ENCODE assay signal across 26 cellular contexts in genomic region chr11:45902452-45903380, GRCh38. TPM values are rescaled to one million over a fixed set of nuclear protein-coding genes. Genes with fewer than 3 reads are reported as not detected.
"Had no signal": no experiment of that assay in that cellular context is flagged by ENCODE, and none has a peak within 500 bp of the region (broad histone marks: within the 10 kb centered on the region; RNA-seq: fewer than 3 reads in every experiment).

No MANE protein-coding gene starts in this region.

- H3K9me3 ChIP-seq: ascending aorta, body of pancreas had no signal

- H3K27me3 ChIP-seq: ascending aorta, body of pancreas had no signal

- H3K4me3 ChIP-seq: ascending aorta, body of pancreas had no signal

- DNase-seq: activated CD4-positive, alpha-beta T cell treated with anti-CD3 and anti-CD28 coated beads for 48 hours; activated CD4-positive, alpha-beta T cell treated with anti-CD3 and anti-CD28 coated beads, Interleukin-2, amount 50 U/mL, for 4 hours; activated CD4-positive, CD25-positive, alpha-beta regulatory T cell treated with anti-CD3 and anti-CD28 coated beads, Interleukin-2, amount 50 U/mL, for 72 hours; activated CD8-positive, alpha-beta memory T cell treated with anti-CD3 and anti-CD28 coated beads, Interleukin-2, amount 50 U/mL, for 48 hours; activated CD8-positive, alpha-beta T cell treated with anti-CD3 and anti-CD28 coated beads, Interleukin-2, amount 10 ng/mL, durations not matched to agents 7 days and 5 days; activated effector memory CD4-positive, alpha-beta T cell treated with Interleukin-2 at 50 U/mL for 16 hours; activated naive CD4-positive, alpha-beta T cell; activated T-cell treated with anti-CD3 and anti-CD28 coated beads, Interleukin-2, amount 50 U/mL, for 1 hour; body of pancreas; NCI-H1092; NCI-H1417; NCI-H1930; NCI-H2107; NCI-H345; NCI-H510A treated with DMSO at 0.1 percent for 48 hours; NCI-H69; NK-92 treated with Interleukin-12 subunit alpha and Interleukin-12 subunit beta, amount 100 ng/mL, for 24 hours; OCI-M1; RPMI8226; SHP77; T-helper 17 cell; T-helper 9 cell had no signal

- ATAC-seq: activated CD8-positive, alpha-beta T cell treated with anti-CD3 and anti-CD28 coated beads, Interleukin-2, amount 10 ng/mL, durations not matched to agents 7 days and 5 days; body of pancreas; Panc1; T-helper 17 cell; WTC11 had no signal

- H3K27ac ChIP-seq: ascending aorta, KMS-11 had no signal

RNA-seq across cellular contexts. Expression of gene FREY1, which starts 4.4 kb away (rescaled TPM):
- total RNA-seq: ascending aorta had no signal

RNA-seq across cellular contexts. Expression of gene LARGE2, which starts 19.7 kb away (rescaled TPM):
- total RNA-seq: ascending aorta had no signal
